ENCODE assay signal across 18 cellular contexts in genomic region chr12:30828686-30829085, GRCh38.
DNase-seq lines count a peak whose midpoint lies in the region; ATAC-seq and TF ChIP-seq lines count a peak whose summit lies in the region.
"Had no signal": no experiment of that assay in that cellular context is flagged by ENCODE, and none has a peak within 500 bp of the region (broad histone marks: within the 10 kb centered on the region; RNA-seq: fewer than 3 reads in every experiment).

No MANE protein-coding gene starts in this region.

- no peak overlapping the region for H3K4ac ChIP-seq in mesenchymal stem cell (ENCODE audit: low read depth in 1 of 2, low read length in 2 of 2)

- peak; percentile 86 for DNase-seq in Caki2 (ENCODE audit: low read depth)
- peak; percentile 43 for DNase-seq in NCI-H226
- DNase-seq in epithelial cell of proximal tubule (ENCODE audit: low read depth), result peak; percentile 94
- DNase-seq in mesenchymal stem cell, result no peak
- no peak for DNase-seq in lower leg skin (ENCODE audit: low spot score in 2 of 2)
- DNase-seq in hepatic stellate cell (ENCODE audit: low spot score), result no peak
- DNase-seq in activated naive CD4-positive, alpha-beta T cell treated with anti-CD3 and anti-CD28 coated beads, Interleukin-2, amount 50 U/mL, for 72 hours (ENCODE audit: low spot score in 2 of 2), result no peak
- DNase-seq in amniotic stem cell (lab: John Stamatoyannopoulos, UW), result no peak
- DNase-seq: C1 segment of cervical spinal cord, MV-4-11, NCI-H1417 treated with DMSO at 0.1 percent for 48 hours, NCI-H1930, NCI-H446, NCI-H748 treated with DMSO at 0.1 percent for 48 hours, OCI-M1 had no signal

- peak overlapping the region; percentile 1 for H3K27ac ChIP-seq in mesenchymal stem cell (ENCODE audit: low read length, poor library complexity, severe bottlenecking)
- H3K27ac ChIP-seq: A549, SJSA1 had no signal

- H2BK15ac ChIP-seq in mesenchymal stem cell (ENCODE audit: low read depth, poor library complexity, severe bottlenecking), result no peak overlapping the region

- no peak overlapping the region for H2BK120ac ChIP-seq in mesenchymal stem cell (ENCODE audit: low read depth, low read length)

- no peaks in the 10 kb centered on the region for H3K36me3 Mint-ChIP-seq in activated naive CD4-positive, alpha-beta T cell treated with anti-CD3 and anti-CD28 coated beads, Interleukin-2, amount 50 U/mL, for 72 hours

- no peak for ATAC-seq in activated naive CD4-positive, alpha-beta T cell treated with anti-CD3 and anti-CD28 coated beads, Interleukin-2, amount 50 U/mL, for 72 hours
- ATAC-seq: A549 had no signal

- H4K91ac ChIP-seq in mesenchymal stem cell (ENCODE audit: low read length), result no peak overlapping the region

- H3K9ac ChIP-seq in mesenchymal stem cell (ENCODE audit: low read length), result no peak overlapping the region

- H2BK5ac ChIP-seq in mesenchymal stem cell (ENCODE audit: low read depth, low read length, poor library complexity, severe bottlenecking), result no peak overlapping the region

- H3K9me3 ChIP-seq in mesenchymal stem cell (ENCODE audit: control insufficient read depth, low read length), result peaks cover 4% of the 10 kb centered on the region
- H3K9me3 ChIP-seq: A549, SJSA1 had no signal

- TF ChIP-seq POLR2A in lower leg skin (IDR thresholded peaks at IDR 0.05), result no peak

- in situ Hi-C loops in Caki2 (cut with HindIII; ENCODE audit: low pct_unique_long_range_greater_than_20kb, low sequenced_read_pairs), result no loop called here

- H3K23ac ChIP-seq in mesenchymal stem cell (ENCODE audit: low read length in 2 of 2), result no peak overlapping the region

- peaks cover 6 to 38% of the 10 kb centered on the region in 2 experiments for H3K27me3 ChIP-seq in mesenchymal stem cell (ENCODE audit: control insufficient read depth in 1 of 2, insufficient read depth in 1 of 2, low read length in 2 of 2)
- H3K27me3 ChIP-seq: SJSA1 had no signal

- H3K79me1 ChIP-seq in mesenchymal stem cell (replicated peaks; ENCODE audit: low read length, poor library complexity, severe bottlenecking), result no peaks in the 10 kb centered on the region

- H4K8ac ChIP-seq in mesenchymal stem cell (ENCODE audit: low read length), result no peak overlapping the region

- peaks cover 6% of the 10 kb centered on the region for H3K4me1 ChIP-seq in mesenchymal stem cell (ENCODE audit: control insufficient read depth, insufficient read depth, low read depth, low read length)
- H3K4me1 ChIP-seq: A549, SJSA1 had no signal

- H3K27ac Mint-ChIP-seq in activated naive CD4-positive, alpha-beta T cell treated with anti-CD3 and anti-CD28 coated beads, Interleukin-2, amount 50 U/mL, for 72 hours, result no peak overlapping the region
- H3K27ac Mint-ChIP-seq: IgD-negative memory B cell had no signal

- H3K4me3 ChIP-seq in epithelial cell of proximal tubule (ENCODE audit: low read depth, low read length) (no peak overlapping the region), mesenchymal stem cell (ENCODE audit: insufficient read depth in 1 of 2, low read depth in 1 of 2, low read length in 2 of 2) (no peak overlapping the region), lower leg skin (ENCODE audit: low read depth, poor library complexity, severe bottlenecking) (no peak overlapping the region)
- H3K4me3 ChIP-seq: A549, SJSA1 had no signal

- TF ChIP-seq CTCF in epithelial cell of proximal tubule (conservative IDR thresholded peaks at IDR 0.05; ENCODE audit: low read depth, low read length) (no peak), lower leg skin (IDR thresholded peaks at IDR 0.05) (no peak)

- H3K36me3 ChIP-seq in mesenchymal stem cell (ENCODE audit: control insufficient read depth in 1 of 2, insufficient read depth in 2 of 2, low read depth in 1 of 2, low read length in 2 of 2), result no peaks in the 10 kb centered on the region
- H3K36me3 ChIP-seq: SJSA1 had no signal

- H3K9me3 Mint-ChIP-seq in activated naive CD4-positive, alpha-beta T cell treated with anti-CD3 and anti-CD28 coated beads, Interleukin-2, amount 50 U/mL, for 72 hours, result no peaks in the 10 kb centered on the region
- H3K9me3 Mint-ChIP-seq: IgD-negative memory B cell had no signal

- H2AFZ ChIP-seq in mesenchymal stem cell (ENCODE audit: low read depth, low read length), result no peak overlapping the region

- H3K4me2 ChIP-seq in mesenchymal stem cell (ENCODE audit: low read length, poor library complexity, severe bottlenecking), result no peak overlapping the region
- H3K4me2 ChIP-seq: A549 had no signal

- H3K14ac ChIP-seq in mesenchymal stem cell (ENCODE audit: low read length in 2 of 2), result no peak overlapping the region

- no peak overlapping the region for H2AK5ac ChIP-seq in mesenchymal stem cell (ENCODE audit: low read length, severe bottlenecking)

- H2BK12ac ChIP-seq in mesenchymal stem cell (ENCODE audit: low read length in 2 of 2), result no peak overlapping the region

- 86% methylated on average over 4 of the region's 4 CpGs for WGBS in mesenchymal stem cell
- 45 to 83% methylated on average over 4 of the region's 4 CpGs for WGBS in lower leg skin, 2 donors

- H3K18ac ChIP-seq in mesenchymal stem cell (ENCODE audit: low read depth in 1 of 2, low read length in 2 of 2), result no peak overlapping the region

- intact Hi-C loops in lower leg skin (cut with DNase I; ENCODE audit: low total_unique reads), result no loop called here

Comparison
In these comparisons a context has a peak if more than half of its experiments do, and no peak if none do; other contexts are left out.
1. DNase-seq: peak in Caki2 (single experiment), NCI-H226 (single experiment) and epithelial cell of proximal tubule (single experiment); none in mesenchymal stem cell (single experiment), lower leg skin (0 of 2), hepatic stellate cell (single experiment), activated naive CD4-positive, alpha-beta T cell treated with anti-CD3 and anti-CD28 coated beads, Interleukin-2, amount 50 U/mL, for 72 hours (0 of 2) and amniotic stem cell (single experiment).